ENCODE assay signal across 1 cellular context in genomic region chr20:6008254-6008653, GRCh38.
TF ChIP-seq lines count a peak whose summit lies in the region.

No MANE protein-coding gene starts in this region.

TF ChIP-seq in SK-N-SH treated with all-trans-retinoic acid at 6 μM for 48 hours, 23 proteins besides CTCF, POLR2A, EP300 and RAD21 (continued from another document):
- TF ChIP-seq PATZ1 (CRISPR knock-in tag; IDR thresholded peaks at IDR 0.05; ENCODE audit: borderline replicate concordance): no peak
- no peak for TF ChIP-seq BACH2 (CRISPR knock-in tag; IDR thresholded peaks at IDR 0.05; ENCODE audit: borderline replicate concordance)
- TF ChIP-seq ZNF70 (CRISPR knock-in tag; IDR thresholded peaks at IDR 0.05): no peak
- no peak for TF ChIP-seq CSRNP3 (CRISPR knock-in tag; IDR thresholded peaks at IDR 0.05)
- no peak for TF ChIP-seq ESRRG (CRISPR knock-in tag; IDR thresholded peaks at IDR 0.05)
- no peak for TF ChIP-seq ZFP3 (CRISPR knock-in tag; IDR thresholded peaks at IDR 0.05)
- TF ChIP-seq TSHZ2 (CRISPR knock-in tag; IDR thresholded peaks at IDR 0.05): no peak
